ENCODE assay signal across 11 cellular contexts in the genomic region with DNA sequence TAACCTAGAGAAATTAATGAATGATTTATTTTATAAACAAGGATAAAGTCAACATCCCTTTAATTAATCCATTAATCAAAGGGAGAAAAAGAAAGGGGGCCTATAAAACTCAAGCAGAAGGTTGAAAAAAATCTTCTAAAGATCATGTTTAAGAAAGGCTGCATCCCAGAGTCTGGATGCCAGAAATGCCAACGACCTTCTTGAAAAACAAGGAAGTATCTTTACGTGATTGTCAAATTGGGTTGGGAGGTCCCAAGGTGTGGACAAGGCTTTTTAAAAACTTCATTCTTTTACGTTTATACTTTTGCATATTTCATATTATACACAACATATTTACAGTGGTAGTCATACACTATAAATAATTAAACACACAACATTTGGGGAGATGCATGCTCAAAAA. TPM values are rescaled to one million over a fixed set of nuclear protein-coding genes. Genes with fewer than 3 reads are reported as not detected.
DNase-seq lines count a peak whose midpoint lies in the region; ATAC-seq, FAIRE-seq and TF ChIP-seq lines count a peak whose summit lies in the region.
"Had no signal": no experiment of that assay in that cellular context is flagged by ENCODE, and none has a peak within 500 bp of the region (broad histone marks: within the 10 kb centered on the region; RNA-seq: fewer than 3 reads in every experiment).

No MANE protein-coding gene starts in this region.

- POLR2A ChIA-PET in SK-N-SH (lab: Yijun Ruan, JAX): interaction anchor here (0.6 kb wide), 2 partner anchors 208 to 1013 kb away, joined by 3 to 4 read pairs; no protein-coding TSS in a partner anchor
- POLR2A ChIA-PET in HepG2 (lab: Yijun Ruan, JAX): no interaction called here

- DNase-seq in SK-N-SH: no peak
- DNase-seq in ascending aorta (ENCODE audit: low spot score in 2 of 2): no peak
- DNase-seq in HepG2 (ENCODE audit: low spot score): no peak
- no peak for DNase-seq in transverse colon
- no peak for DNase-seq in NCI-H2081 (lab: John Stamatoyannopoulos, UW)
- DNase-seq: hippocampal formation, NCI-H526 treated with DMSO at 0.1 percent for 48 hours had no signal

- H3K27ac ChIP-seq in SK-N-SH (ENCODE audit: low read depth in 2 of 2, low read length in 1 of 2) (peak overlapping the region in 1 of 2 experiments; percentile 92; a peak in 1 of 4 replicates), ascending aorta (no peak overlapping the region), HepG2 (ENCODE audit: extremely low read length, insufficient read depth, low read length) (peak overlapping the region; percentile 98), transverse colon (peak overlapping the region; percentile 90 to 97 (median 94))

- no peak for ATAC-seq in SK-N-SH treated with all-trans-retinoic acid at 6 μM for 48 hours
- ATAC-seq in HepG2: no peak
- no peak for ATAC-seq in GM18861 (IDR thresholded peaks at IDR 0.05; ENCODE audit: unreplicated experiment)
- no peak for ATAC-seq in activated CD4-positive, CD25-positive, alpha-beta regulatory T cell treated with anti-CD3 and anti-CD28 coated beads, Interleukin-2, amount 50 U/mL, for 24 hours

- peaks cover 4% of the 10 kb centered on the region for H3F3A ChIP-seq in SK-N-SH (replicated peaks; ENCODE audit: insufficient read depth)

- CTCF ChIA-PET in SK-N-SH (lab: Yijun Ruan, JAX): no interaction called here
- CTCF ChIA-PET in HepG2 (lab: Yijun Ruan, JAX; ENCODE audit: low intra/inter-chr PET ratio, low total read pairs): no interaction called here

- H3K9me2 ChIP-seq in SK-N-SH: no peaks in the 10 kb centered on the region

- H3K36me3 ChIP-seq in SK-N-SH (replicated peaks in 1 of 2; ENCODE audit: control insufficient read depth in 1 of 2, insufficient read depth in 2 of 2, low read length in 1 of 2) (peaks cover 7 to 14% of the 10 kb centered on the region in 2 experiments), ascending aorta (no peaks in the 10 kb centered on the region), HepG2 (replicated peaks in 1 of 2; ENCODE audit: control insufficient read depth in 1 of 2, insufficient read depth in 2 of 2, low read length in 2 of 2) (0 out of 5 replicates have a peak, but pooled peaks cover 0 to 2% of the 10 kb centered on the region in 2 experiments), transverse colon (no peaks in the 10 kb centered on the region)

- H3K9me3 ChIP-seq in SK-N-SH: no peaks in the 10 kb centered on the region
- H3K9me3 ChIP-seq in ascending aorta: no peaks in the 10 kb centered on the region
- no peaks in the 10 kb centered on the region for H3K9me3 ChIP-seq in HepG2 (ENCODE audit: low read length)
- H3K9me3 ChIP-seq in transverse colon: no peaks in the 10 kb centered on the region

- TF ChIP-seq RAD21 in SK-N-SH (IDR thresholded peaks at IDR 0.05; ENCODE audit: low read length) (no peak), HepG2 (CRISPR knock-in tag; IDR thresholded peaks at IDR 0.05) (no peak)

- H3K9ac ChIP-seq in SK-N-SH: peak overlapping the region; percentile 95
- H3K9ac ChIP-seq in HepG2 (ENCODE audit: insufficient read depth, low read depth, low read length): peak overlapping the region; percentile 99

- FAIRE-seq in HepG2 (lab: Jason Lieb, UNC): no peak
- FAIRE-seq: A204.1 had no signal

- H2AFZ ChIP-seq in SK-N-SH (ENCODE audit: low read depth) (no peak overlapping the region), HepG2 (ENCODE audit: low read length) (no peak overlapping the region)

- TF ChIP-seq CTCF in SK-N-SH (IDR thresholded peaks at IDR 0.05): no peak
- TF ChIP-seq CTCF in ascending aorta (IDR thresholded peaks at IDR 0.05): no peak
- no peak for TF ChIP-seq CTCF in HepG2 (CRISPR knock-in tag; IDR thresholded peaks at IDR 0.05)
- no peak for TF ChIP-seq CTCF in transverse colon (IDR thresholded peaks at IDR 0.05)

- H3K4me2 ChIP-seq in SK-N-SH (peak overlapping the region; percentile 84), HepG2 (ENCODE audit: low read depth, low read length) (peak overlapping the region; percentile 73)

- no peaks in the 10 kb centered on the region for H3K27me3 ChIP-seq in SK-N-SH (ENCODE audit: insufficient read depth)
- no peaks in the 10 kb centered on the region for H3K27me3 ChIP-seq in ascending aorta
- no peaks in the 10 kb centered on the region; a peak in 1 of 5 replicates for H3K27me3 ChIP-seq in HepG2 (ENCODE audit: control insufficient read depth in 1 of 2, insufficient read depth in 2 of 2, low read length in 2 of 2)
- no peaks in the 10 kb centered on the region for H3K27me3 ChIP-seq in transverse colon

- in situ Hi-C loops in HepG2 (cut with HindIII; ENCODE audit: extremely low pct_ligation_motif_present, low pct_unique_long_range_greater_than_20kb) (no loop called here), transverse colon (cut with MboI; ENCODE audit: low pct_ligation_motif_present in 1 of 4, low pct_unique_long_range_greater_than_20kb in 1 of 4, low sequenced_read_pairs in 3 of 4) (no loop called here)

- TF ChIP-seq POLR2A in HepG2 (IDR thresholded peaks at IDR 0.05; ENCODE audit: insufficient read depth in 1 of 2, low read depth in 2 of 2, low read length in 2 of 2) (no peak), transverse colon (IDR thresholded peaks at IDR 0.05) (no peak)

- peaks cover 69% of the 10 kb centered on the region for H3K79me2 ChIP-seq in SK-N-SH (ENCODE audit: insufficient read depth)
- peaks cover 60% of the 10 kb centered on the region for H3K79me2 ChIP-seq in HepG2 (ENCODE audit: insufficient read depth, low read length)

- H3K4me3 ChIP-seq in SK-N-SH (ENCODE audit: low read depth in 2 of 2, low read length in 1 of 2): peak overlapping the region; percentile 92 to 95; a peak in 3 of 4 replicates
- peak overlapping the region; percentile 86 to 95 for H3K4me3 ChIP-seq in ascending aorta
- H3K4me3 ChIP-seq in HepG2 (replicated peaks in 1 of 3; ENCODE audit: insufficient read depth in 1 of 3, low read depth in 2 of 3, low read length in 3 of 3): peak overlapping the region; percentile 90 to 97 (median 90)
- H3K4me3 ChIP-seq in transverse colon: peak overlapping the region in 3 of 4 donors; percentile 66 to 87 (median 77)

- WGBS in SK-N-SH (ENCODE audit: low lambda C conversion rate): 48% methylated on average over 3 of the region's 3 CpGs
- 5% methylated on average over 3 of the region's 3 CpGs for WGBS in HepG2 (ENCODE audit: low lambda C conversion rate)
- 22 to 28% methylated on average over 3 of the region's 3 CpGs for WGBS in transverse colon (ENCODE audit: low coverage in 1 of 2), 2 donors

- peaks cover 14 to 15% of the 10 kb centered on the region in 2 experiments; a peak in 3 of 4 replicates for H3K4me1 ChIP-seq in SK-N-SH (ENCODE audit: control insufficient read depth in 1 of 2, insufficient read depth in 2 of 2, low read depth in 1 of 2, low read length in 1 of 2)
- H3K4me1 ChIP-seq in ascending aorta: peaks cover 2 to 19% of the 10 kb centered on the region in 2 donors
- H3K4me1 ChIP-seq in HepG2 (ENCODE audit: insufficient read depth, low read length): peaks cover 15% of the 10 kb centered on the region
- H3K4me1 ChIP-seq in transverse colon: peaks cover 18 to 35% (median 21%) of the 10 kb centered on the region in 4 donors

- peaks cover 27% of the 10 kb centered on the region for H4K20me1 ChIP-seq in SK-N-SH (ENCODE audit: insufficient read depth)
- peaks cover 28% of the 10 kb centered on the region for H4K20me1 ChIP-seq in HepG2 (ENCODE audit: insufficient read depth, low read length)

- intact Hi-C loops in ascending aorta (cut with DNase I) (loop anchor here (2.0 to 5.0 kb wide), 4 partner anchors 87 to 1656 kb away; a partner anchor contains a TSS), HepG2 (cut with micrococcal nuclease; ENCODE audit: unreplicated experiment) (loop anchor here (2.0 to 10.0 kb wide), 2 partner anchors 87 to 203 kb away; a partner anchor contains a TSS), transverse colon (cut with DNase I; ENCODE audit: low total_unique reads) (no loop called here)

- no TSS peak for BruUV-seq in HepG2 (replicated peaks; lab: Mats Ljungman, UMichigan)

- TF ChIP-seq EP300 in SK-N-SH (IDR thresholded peaks at IDR 0.05; ENCODE audit: borderline replicate concordance in 1 of 2, low read depth in 1 of 2, low read length in 1 of 2): no peak
- TF ChIP-seq EP300 in HepG2 (IDR thresholded peaks at IDR 0.05; ENCODE audit: low read depth in 2 of 2, low read length in 2 of 2): no peak
- no peak for TF ChIP-seq EP300 in HepG2 (CRISPR knock-in tag; IDR thresholded peaks at IDR 0.05; ENCODE audit: borderline replicate concordance)
- no peak for TF ChIP-seq EP300 in transverse colon (IDR thresholded peaks at IDR 0.05; ENCODE audit: low read depth)

TF ChIP-seq in SK-N-SH treated with all-trans-retinoic acid at 6 μM for 48 hours, 23 proteins besides CTCF, POLR2A, EP300 and RAD21 (continues in another document):
- no peak for TF ChIP-seq PPARA (CRISPR knock-in tag; IDR thresholded peaks at IDR 0.05; ENCODE audit: borderline replicate concordance)

RNA-seq across cellular contexts. Expression of a gene that starts 1.6 kb away (rescaled TPM):
- polyA plus RNA-seq in SK-N-SH (2012; rRNA removed) (10.3 and 15.4 TPM in 2 replicates), HepG2 (2011; rRNA removed) (13.1 and 14.4 TPM in 2 replicates)
- 8.8 and 9.6 TPM in 2 replicates for polyA plus RNA-seq in SK-N-SH (2012; cell fraction: cytosol; rRNA removed)
- 34.5 and 40.9 TPM in 2 replicates for polyA plus RNA-seq in SK-N-SH (2012; cell fraction: nucleus; rRNA removed)
- total RNA-seq in ascending aorta (87.9 TPM), HepG2 (2016; rRNA removed; fragmentation: Illumina TruSeq; extraction: Trizol) (39.5 and 53.1 TPM in 2 replicates), transverse colon (100 to 1,000 TPM in 1 of 4 donors, 10 to 100 TPM in 3; 71.7 to 101 (median 94.9) TPM)
- total RNA-seq in HepG2 (2016; cell fraction: cytosol; rRNA removed; fragmentation: Illumina TruSeq; extraction: Trizol; ENCODE audit: low read depth): 3.3 and 4.6 TPM in 2 replicates
- 37.4 and 53.6 TPM in 2 replicates for total RNA-seq in HepG2 (2016; cell fraction: insoluble cytoplasmic fraction; rRNA removed; fragmentation: Illumina TruSeq; extraction: Trizol)
- 8.2 and 8.5 TPM in 2 replicates for total RNA-seq in HepG2 (2016; cell fraction: membrane; rRNA removed; fragmentation: Illumina TruSeq; extraction: Trizol)
- 65.5 and 68.8 TPM in 2 replicates for total RNA-seq in HepG2 (2016; cell fraction: nucleus; rRNA removed; fragmentation: Illumina TruSeq; extraction: Trizol)
- 6.6 and 8.2 TPM in 2 replicates for polyA plus RNA-seq in HepG2 (2011; cell fraction: cytosol; rRNA removed)
- 22.6 and 24.3 TPM in 2 replicates for polyA plus RNA-seq in HepG2 (2011; cell fraction: nucleus; rRNA removed)
- 17.4 and 23.8 TPM in 2 replicates for polyA plus RNA-seq in HepG2 (2012)
- polyA plus RNA-seq in HepG2 (2016; cell fraction: cytosol; fragmentation: Illumina TruSeq; extraction: Trizol; ENCODE audit: low read depth): 2.5 and 2.6 TPM in 2 replicates
- 22.2 and 23.4 TPM in 2 replicates for polyA plus RNA-seq in HepG2 (2016; cell fraction: insoluble cytoplasmic fraction; fragmentation: Illumina TruSeq; extraction: Trizol; ENCODE audit: low read depth)
- polyA plus RNA-seq in HepG2 (2016; cell fraction: membrane; fragmentation: Illumina TruSeq; extraction: Trizol; ENCODE audit: low read depth): 2.7 and 3.0 TPM in 2 replicates
- 68.3 and 79.2 TPM in 2 replicates for polyA plus RNA-seq in HepG2 (2016; cell fraction: nucleus; fragmentation: Illumina TruSeq; extraction: Trizol; ENCODE audit: insufficient read depth, low read depth)
- 10.3 and 13.1 TPM in 2 replicates for polyA minus RNA-seq in HepG2 (2011; rRNA and poly(A)+ RNA removed; ENCODE audit: low replicate concordance)
- polyA minus RNA-seq in HepG2 (2011; cell fraction: cytosol; rRNA and poly(A)+ RNA removed): 26.2 and 29.8 TPM in 2 replicates
- polyA minus RNA-seq in HepG2 (2011; cell fraction: nucleus; rRNA and poly(A)+ RNA removed): 42.6 and 55.0 TPM in 2 replicates

Comparison
In these comparisons a context has a peak if more than half of its experiments do, and no peak if none do; other contexts are left out.
1. H3K27ac ChIP-seq: peak in HepG2 (single experiment) and transverse colon (4 of 4); none in ascending aorta (0 of 2).
2. Peak in every context shown above with its lines, with median percentiles within 50 percentile points of each other: H3K4me3 ChIP-seq.